In genomic region chr12:12534134-12534866, GRCh38 we compare ENCODE assay signal across 1 cellular context.
TF ChIP-seq lines count a peak whose summit lies in the region.

No MANE protein-coding gene starts in this region.

TF ChIP-seq in WTC11, 78 proteins besides CTCF, POLR2A, EP300 and RAD21 (continued from another document):
- TF ChIP-seq HMGXB4 (CRISPR knock-in tag; IDR thresholded peaks at IDR 0.05) = no peak
- TF ChIP-seq TCF7 (CRISPR knock-in tag; IDR thresholded peaks at IDR 0.05; ENCODE audit: low read depth) = no peak
- TF ChIP-seq FOXJ3 (CRISPR knock-in tag; IDR thresholded peaks at IDR 0.05; ENCODE audit: borderline replicate concordance) = no peak
- no peak for TF ChIP-seq NFATC4 (CRISPR knock-in tag; IDR thresholded peaks at IDR 0.05)
- no peak for TF ChIP-seq FOXK1 (CRISPR knock-in tag; IDR thresholded peaks at IDR 0.05)
- TF ChIP-seq MLX (CRISPR knock-in tag; IDR thresholded peaks at IDR 0.05) = no peak
- no peak for TF ChIP-seq ZBTB43 (CRISPR knock-in tag; IDR thresholded peaks at IDR 0.05)
- TF ChIP-seq ZNF416 (CRISPR knock-in tag; IDR thresholded peaks at IDR 0.05) = no peak
